ENCODE assay signal across 25 cellular contexts in genomic region chr22:40328551-40328950, GRCh38. TPM values are rescaled to one million over a fixed set of nuclear protein-coding genes. Genes with fewer than 3 reads are reported as not detected.
DNase-seq lines count a peak whose midpoint lies in the region; ATAC-seq and TF ChIP-seq lines count a peak whose summit lies in the region.
"Had no signal": no experiment of that assay in that cellular context is flagged by ENCODE, and none has a peak within 500 bp of the region (broad histone marks: within the 10 kb centered on the region; RNA-seq: fewer than 3 reads in every experiment).

No MANE protein-coding gene starts in this region.

- peak overlapping the region; percentile 65 for H3K27ac ChIP-seq in caudate nucleus (ENCODE audit: low read depth, low read length)
- H3K27ac ChIP-seq: lower lobe of right lung, tibial artery had no signal

- peak overlapping the region; percentile 55 to 66 for H3K27ac Mint-ChIP-seq in natural killer cell
- H3K27ac Mint-ChIP-seq in natural killer cell treated with Interleukin-12 subunit alpha and Interleukin-12 subunit beta and Interleukin-15 and Interleukin-18, amount 100 ng/mL, for 72 hours: peak overlapping the region in 1 of 2 donors; percentile 17
- peak overlapping the region; percentile 68 for H3K27ac Mint-ChIP-seq in memory B cell

- H3K27me3 Mint-ChIP-seq in natural killer cell (ENCODE audit: low read depth in 2 of 2) (no peaks in the 10 kb centered on the region), memory B cell (no peaks in the 10 kb centered on the region)
- no peaks in the 10 kb centered on the region for H3K27me3 Mint-ChIP-seq in natural killer cell treated with Interleukin-12 subunit alpha and Interleukin-12 subunit beta and Interleukin-15 and Interleukin-18, amount 100 ng/mL, for 72 hours
- H3K27me3 Mint-ChIP-seq: brain had no signal

- H3K36me3 Mint-ChIP-seq in natural killer cell (peaks cover 4% of the 10 kb centered on the region), memory B cell (peaks cover 9% of the 10 kb centered on the region)
- H3K36me3 Mint-ChIP-seq in natural killer cell treated with Interleukin-12 subunit alpha and Interleukin-12 subunit beta and Interleukin-15 and Interleukin-18, amount 100 ng/mL, for 72 hours: no peaks in the 10 kb centered on the region

- ATAC-seq in natural killer cell: no peak
- no peak for ATAC-seq in natural killer cell treated with Interleukin-12 subunit alpha and Interleukin-12 subunit beta and Interleukin-15 and Interleukin-18, amount 100 ng/mL, for 72 hours
- no peak for ATAC-seq in memory B cell (ENCODE audit: low read depth)
- ATAC-seq in GM18502 (IDR thresholded peaks at IDR 0.05; ENCODE audit: poor library complexity, unreplicated experiment): no peak
- ATAC-seq in GM21447 (IDR thresholded peaks at IDR 0.05; ENCODE audit: unreplicated experiment): no peak
- ATAC-seq in GM18517 (IDR thresholded peaks at IDR 0.05; ENCODE audit: unreplicated experiment): no peak
- ATAC-seq: heart left ventricle, lower lobe of right lung, psoas muscle had no signal

- H3K9me3 Mint-ChIP-seq in natural killer cell: no peaks in the 10 kb centered on the region
- H3K9me3 Mint-ChIP-seq in natural killer cell treated with Interleukin-12 subunit alpha and Interleukin-12 subunit beta and Interleukin-15 and Interleukin-18, amount 100 ng/mL, for 72 hours: no peaks in the 10 kb centered on the region
- H3K9me3 Mint-ChIP-seq in memory B cell: no peaks in the 10 kb centered on the region
- H3K9me3 Mint-ChIP-seq: brain had no signal

- TF ChIP-seq CTCF in natural killer cell (IDR thresholded peaks at IDR 0.05): no peak

- H3K4me1 Mint-ChIP-seq in natural killer cell (peaks cover 18 to 32% of the 10 kb centered on the region in 2 donors), memory B cell (peaks cover 7% of the 10 kb centered on the region)
- peaks cover 27 to 46% of the 10 kb centered on the region in 2 donors for H3K4me1 Mint-ChIP-seq in natural killer cell treated with Interleukin-12 subunit alpha and Interleukin-12 subunit beta and Interleukin-15 and Interleukin-18, amount 100 ng/mL, for 72 hours (ENCODE audit: low read depth in 2 of 2)

- DNase-seq in natural killer cell (no peak), caudate nucleus (lab: John Stamatoyannopoulos, UW) (no peak), memory B cell (ENCODE audit: low spot score in 2 of 2) (no peak), A172 (ENCODE audit: low spot score) (no peak)
- no peak for DNase-seq in natural killer cell treated with Interleukin-12 subunit alpha and Interleukin-12 subunit beta and Interleukin-15 and Interleukin-18, amount 100 ng/mL, for 72 hours (ENCODE audit: low spot score)
- DNase-seq: activated CD4-positive, CD25-positive, alpha-beta regulatory T cell treated with anti-CD3 and anti-CD28 coated beads, Interleukin-2, amount 50 U/mL, for 72 hours; activated effector memory CD4-positive, alpha-beta T cell treated with anti-CD3 and anti-CD28 coated beads, Interleukin-2, amount 50 U/mL, for 16 hours; activated T-cell treated with anti-CD3 and anti-CD28 coated beads for 4 hours; BE2C; effector CD8-positive, alpha-beta T cell; heart left ventricle; KG1; kidney glomerular epithelial cell; lower lobe of right lung; NCI-H1417; NCI-H2029 treated with DMSO at 0.1 percent for 48 hours; NCI-H2227 treated with DMSO at 0.1 percent for 48 hours; NCI-H69; psoas muscle; stimulated activated naive CD4-positive, alpha-beta T cell treated with Interleukin-2 at 50 U/mL for 16 hours; tibial artery had no signal

- H3K4me3 Mint-ChIP-seq in natural killer cell (no peak overlapping the region), memory B cell (no peak overlapping the region)
- H3K4me3 Mint-ChIP-seq in natural killer cell treated with Interleukin-12 subunit alpha and Interleukin-12 subunit beta and Interleukin-15 and Interleukin-18, amount 100 ng/mL, for 72 hours: no peak overlapping the region
- H3K4me3 Mint-ChIP-seq: brain had no signal

- intact Hi-C loops in natural killer cell (cut with micrococcal nuclease): no loop called here

RNA-seq across cellular contexts. Expression of gene ADSL, which starts 17.7 kb away (rescaled TPM):
- total RNA-seq in natural killer cell: 10 to 100 TPM; 31.3 to 49.8 (median 41.2) TPM
- total RNA-seq in natural killer cell treated with Interleukin-12 subunit alpha and Interleukin-12 subunit beta and Interleukin-15 and Interleukin-18, amount 100 ng/mL, for 72 hours: 100 to 1,000 TPM in 1 of 2 donors, 10 to 100 TPM in 1; 87.1 to 103 TPM
- total RNA-seq in A172 (2014; rRNA removed; shearing (Covaris generic)): 112 and 141 TPM in 2 replicates

RNA-seq across cellular contexts. Expression of gene SGSM3, which starts 41.8 kb away (rescaled TPM):
- 10 to 100 TPM; 74.4 to 93.2 (median 76.3) TPM for total RNA-seq in natural killer cell
- 10 to 100 TPM; 59.2 to 74.7 TPM for total RNA-seq in natural killer cell treated with Interleukin-12 subunit alpha and Interleukin-12 subunit beta and Interleukin-15 and Interleukin-18, amount 100 ng/mL, for 72 hours
- 23.7 and 25.3 TPM in 2 replicates for total RNA-seq in A172 (2014; rRNA removed; shearing (Covaris generic))
